ENCODE assay signal across 8 cellular contexts in genomic region chr13:95301135-95301946, GRCh38. TPM values are rescaled to one million over a fixed set of nuclear protein-coding genes. Genes with fewer than 3 reads are reported as not detected.
DNase-seq lines count a peak whose midpoint lies in the region; ATAC-seq and TF ChIP-seq lines count a peak whose summit lies in the region.

Gene ABCC4, minus strand, starts transcription at chr13:95301451. Its CDS starts 137 bp downstream, at chr13:95301314.

- in situ Hi-C loops in astrocyte of the spinal cord (cut with HindIII; ENCODE audit: low sequenced_read_pairs): no loop called here

- H3K9ac ChIP-seq in iPS-15b (ENCODE audit: low read depth, low read length): peak within 1 kb of the TSS; percentile 16
- H3K9ac ChIP-seq in skeletal muscle satellite cell (ENCODE audit: low read depth, low read length): peak within 1 kb of the TSS; percentile 90

- H3K27me3 ChIP-seq in iPS-15b (ENCODE audit: control insufficient read depth, insufficient read depth, low read length): peaks cover 24% of the 10 kb centered on the region
- no peaks in the 10 kb centered on the region for H3K27me3 ChIP-seq in skeletal muscle satellite cell (ENCODE audit: control insufficient read depth, insufficient read depth, low read length)

- peak within 1 kb of the TSS; percentile 65 for H3K4me3 ChIP-seq in astrocyte of the spinal cord (ENCODE audit: low read depth, low read length)
- H3K4me3 ChIP-seq in iPS-15b (ENCODE audit: low read depth, low read length): peak within 1 kb of the TSS; percentile 66
- peak within 1 kb of the TSS; percentile 96 for H3K4me3 ChIP-seq in skeletal muscle satellite cell (ENCODE audit: low read length)

- peak; percentile 94 for ATAC-seq in GM18498 (IDR thresholded peaks at IDR 0.05; ENCODE audit: unreplicated experiment)
- peak; percentile 88 for ATAC-seq in HG02623 (IDR thresholded peaks at IDR 0.05; ENCODE audit: unreplicated experiment)

- TF ChIP-seq CTCF in astrocyte of the spinal cord (IDR thresholded peaks at IDR 0.05; ENCODE audit: low read depth, low read length): no peak

- peak within 1 kb of the TSS; percentile 91 for H3K4me2 ChIP-seq in skeletal muscle satellite cell (ENCODE audit: low read length)

- H3K4me1 ChIP-seq in iPS-15b (ENCODE audit: control insufficient read depth, insufficient read depth, low read length) (peaks cover 5% of the 10 kb centered on the region), skeletal muscle satellite cell (ENCODE audit: control insufficient read depth, insufficient read depth, low read length) (peaks cover 34% of the 10 kb centered on the region)

- no peaks in the 10 kb centered on the region for H3K36me3 ChIP-seq in iPS-15b (ENCODE audit: control insufficient read depth, insufficient read depth, low read length)
- no peaks in the 10 kb centered on the region for H3K36me3 ChIP-seq in skeletal muscle satellite cell (ENCODE audit: insufficient read depth, low read length)

- no peaks in the 10 kb centered on the region for H3K9me3 ChIP-seq in iPS-15b (ENCODE audit: control insufficient read depth, insufficient read depth, low read length)
- H3K9me3 ChIP-seq in skeletal muscle satellite cell (replicated peaks; ENCODE audit: low read length): no peaks in the 10 kb centered on the region

- DNase-seq in NCI-H1092 (lab: John Stamatoyannopoulos, UW): peak; percentile 81
- DNase-seq in T-helper 9 cell: peak; percentile 20
- DNase-seq in astrocyte of the spinal cord (ENCODE audit: low read depth, low spot score): peak; percentile 68
- DNase-seq in pons (ENCODE audit: low spot score): no peak

RNA-seq across cellular contexts. Expression of gene ABCC4, which starts in this region (rescaled TPM):
- total RNA-seq in skeletal muscle satellite cell (2012; rRNA removed): 17.9 and 21.0 TPM in 2 replicates
